Comparison of ENCODE assay signal across 8 cellular contexts in the genomic region with DNA sequence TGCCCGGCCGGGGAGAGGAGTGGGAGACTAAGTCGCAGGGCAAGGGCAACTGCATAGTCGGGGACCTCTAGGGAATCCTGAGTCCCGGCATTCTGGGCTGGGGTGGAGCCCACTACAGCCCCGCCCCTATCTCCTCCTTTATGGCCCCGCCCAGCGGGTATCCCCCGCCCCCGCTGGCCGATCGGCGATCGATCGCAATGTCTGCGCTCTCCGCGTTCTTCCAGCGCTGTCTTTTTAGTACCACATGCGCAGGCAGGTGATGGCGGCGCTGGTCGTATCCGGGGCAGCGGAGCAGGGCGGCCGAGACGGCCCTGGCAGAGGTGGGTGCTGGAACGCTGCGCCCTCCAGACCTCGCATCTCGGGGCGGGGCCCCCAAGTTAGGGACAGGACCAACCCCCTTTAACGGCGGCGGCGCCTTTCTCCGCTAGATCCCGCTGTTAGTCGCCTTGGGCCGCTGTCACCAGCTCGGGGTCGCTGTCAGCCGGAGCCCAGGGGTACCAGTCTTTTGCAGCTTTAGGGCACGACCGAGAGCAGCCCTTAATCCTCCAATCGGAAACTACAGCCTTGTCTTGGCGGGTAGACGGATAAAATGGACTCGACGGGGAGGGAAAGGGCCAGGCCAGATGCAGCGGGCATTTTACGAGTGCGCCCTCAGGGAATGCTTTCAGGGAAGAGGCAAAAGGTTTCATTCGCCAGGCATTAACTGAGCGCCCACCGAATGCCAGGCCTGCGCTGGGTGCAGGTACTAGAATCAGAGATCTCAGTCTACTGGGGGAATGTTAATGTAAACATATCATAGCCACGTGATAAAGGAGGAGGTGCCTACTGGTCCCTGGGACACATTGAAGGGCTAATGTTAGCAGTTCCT. TPM values are rescaled to one million over a fixed set of nuclear protein-coding genes. Genes with fewer than 3 reads are reported as not detected.
A peak's percentile ranks its signal among the peaks of the same experiment; 100 is the strongest.
DNase-seq lines count a peak whose midpoint lies in the region; ATAC-seq, FAIRE-seq and TF ChIP-seq lines count a peak whose summit lies in the region.

A gene (plus strand): TSS at position 243 of the 868 bp plus-strand sequence. CDS start 17 bp downstream, at position 260.

- intact Hi-C loops in activated B cell treated with CpG ODN at 0.5 μM for 24 hours (cut with micrococcal nuclease): loop anchor here (1.0 to 10.0 kb wide), 5 partner anchors 11 to 385 kb away; a partner anchor contains a TSS

- H3K4me1 Mint-ChIP-seq in activated B cell treated with CpG ODN at 0.5 μM for 24 hours: peaks cover 40% of the 10 kb centered on the region

- ATAC-seq in HG03103 (IDR thresholded peaks at IDR 0.05; ENCODE audit: low read depth, unreplicated experiment) (peak; percentile 64), activated B cell treated with CpG ODN at 0.5 μM for 24 hours (ENCODE audit: low read depth) (peak; percentile 78)

- H3K36me3 Mint-ChIP-seq in activated B cell treated with CpG ODN at 0.5 μM for 24 hours (ENCODE audit: low read depth): peaks cover 22% of the 10 kb centered on the region

- peak within 1 kb of the TSS; percentile 96 for H3K4me3 Mint-ChIP-seq in activated B cell treated with CpG ODN at 0.5 μM for 24 hours

- FAIRE-seq in islet of Langerhans (lab: Jason Lieb, UNC): peak; percentile 79

- peaks cover 25% of the 10 kb centered on the region for H3K27me3 Mint-ChIP-seq in activated B cell treated with CpG ODN at 0.5 μM for 24 hours

- no peaks in the 10 kb centered on the region for H3K9me3 Mint-ChIP-seq in activated B cell treated with CpG ODN at 0.5 μM for 24 hours

- TF ChIP-seq CTCF in activated B cell treated with CpG ODN at 0.5 μM for 24 hours (IDR thresholded peaks at IDR 0.05): no peak

- DNase-seq in SIG-M5 treated with dmso at 0.1 percent for 504 hours (lab: John Stamatoyannopoulos, UW; ENCODE audit: unreplicated experiment): peak; percentile 89
- no peak for DNase-seq in SIG-M5 (lab: John Stamatoyannopoulos, UW)
- DNase-seq in NCI-H345 (lab: John Stamatoyannopoulos, UW): peak; percentile 74
- DNase-seq in activated B cell treated with CpG ODN at 0.5 μM for 24 hours: peak; percentile 80
- DNase-seq in central memory CD4-positive, alpha-beta T cell: peak; percentile 82
- DNase-seq in stimulated activated CD4-positive, alpha-beta T cell treated with anti-CD3 and anti-CD28 coated beads, Interleukin-12 subunit alpha, Interleukin-12 subunit beta, amount 100 ng/mL, for 4 hours: peak; percentile 84

- CTCF ChIA-PET in activated B cell treated with CpG ODN at 0.5 μM for 24 hours (lab: Charles Lee): interaction anchor here (1.0 to 1.3 kb wide), 2 partner anchors 25 to 215 kb away, joined by 3 read pairs; a partner anchor contains a TSS

- H3K27ac Mint-ChIP-seq in activated B cell treated with CpG ODN at 0.5 μM for 24 hours: peak within 1 kb of the TSS; percentile 83

- POLR2A ChIA-PET in activated B cell treated with CpG ODN at 0.5 μM for 24 hours (lab: Charles Lee): interaction anchor here (0.6 to 1.7 kb wide), 7 partner anchors 20 to 757 kb away, joined by 3 to 7 read pairs (median 4); a partner anchor contains a TSS

RNA-seq across cellular contexts. Expression of the gene that starts here (rescaled TPM):
- 49.3 and 63.4 TPM in 2 replicates for total RNA-seq in activated B cell treated with CpG ODN at 0.5 μM for 24 hours
